In the genomic region with DNA sequence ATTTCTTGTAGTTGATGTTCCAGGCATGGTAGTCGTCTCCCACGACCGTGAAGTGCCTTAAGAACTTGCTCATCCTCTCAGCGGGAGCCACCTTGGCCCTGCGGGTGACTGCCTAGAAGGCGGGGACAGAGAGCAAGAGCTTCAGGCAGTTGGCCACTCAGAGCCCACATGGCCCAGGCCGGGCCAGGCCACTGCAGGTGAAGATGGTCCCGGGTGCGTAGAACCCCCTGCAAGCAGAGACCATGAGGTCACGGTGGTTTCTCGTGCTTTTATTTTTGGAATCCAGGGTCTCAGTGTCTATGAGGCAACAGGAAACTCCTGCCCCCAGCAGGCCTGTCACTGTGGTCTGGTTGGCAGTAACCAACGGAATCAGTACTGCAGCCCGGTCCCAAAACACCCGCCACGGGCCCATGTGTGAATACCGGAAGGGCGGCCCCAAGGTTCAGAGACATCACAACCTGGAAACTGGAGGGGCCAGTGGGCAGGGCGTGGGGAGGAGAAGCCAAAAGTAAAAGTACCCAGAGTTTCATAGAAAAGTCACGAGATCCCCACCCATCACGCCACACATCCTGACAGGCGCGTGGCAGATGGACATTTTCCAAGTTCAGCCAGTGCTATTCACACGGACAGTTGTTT, we compare ENCODE assay signal across 8 cellular contexts. TPM values are rescaled to one million over a fixed set of nuclear protein-coding genes. Genes with fewer than 3 reads are reported as not detected.
DNase-seq lines count a peak whose midpoint lies in the region; ATAC-seq, FAIRE-seq and TF ChIP-seq lines count a peak whose summit lies in the region.

No MANE protein-coding gene starts in this region.

- POLR2A ChIA-PET in K562 (lab: Yijun Ruan, JAX), result no interaction called here

- no peaks in the 10 kb centered on the region for H3K79me2 ChIP-seq in K562 (ENCODE audit: control insufficient read depth, insufficient read depth, low read length)

- in situ Hi-C loops in K562 (cut with MboI), result no loop called here

- BruUV-seq in K562 (replicated peaks; lab: Mats Ljungman, UMichigan), result no TSS peak

- WGBS in K562 (ENCODE audit: insufficient coverage, low coverage, missing lambda C conversion rate), result 17% methylated on average over 22 of the region's 23 CpGs

- FAIRE-seq in K562 (lab: Jason Lieb, UNC), result no peak

- H3K9ac ChIP-seq in K562 (ENCODE audit: insufficient read depth in 1 of 2, low read depth in 2 of 2, low read length in 2 of 2), result 0 out of 4 replicates have a peak overlapping the region, but pooled peaks of 1 of the 2 experiments have one; percentile 33

- H2AFZ ChIP-seq in K562 (ENCODE audit: low read depth, low read length), result no peak overlapping the region

- TF ChIP-seq CTCF in K562 (IDR thresholded peaks at IDR 0.05 in 2 of 3, conservative IDR thresholded peaks at IDR 0.05 in 1 of 3; ENCODE audit: insufficient read depth in 2 of 3, low read depth in 1 of 3, low read length in 3 of 3), result no peak

- no peak overlapping the region for H3K4me3 ChIP-seq in H7 (ENCODE audit: insufficient read depth, low read depth, low read length)
- no peak overlapping the region for H3K4me3 ChIP-seq in K562

- peaks cover 1% of the 10 kb centered on the region; the same call in 1 of the 2 replicates for H3K9me3 ChIP-seq in K562 (replicated peaks; ENCODE audit: control insufficient read depth, insufficient read depth, low read depth, low read length)

- no peak overlapping the region for H3K4me2 ChIP-seq in K562 (ENCODE audit: insufficient read depth, low read length)

- H3K4me1 ChIP-seq in K562 (replicated peaks in 1 of 2; ENCODE audit: control insufficient read depth in 2 of 2, insufficient read depth in 2 of 2, low read length in 2 of 2), result peaks cover 0 to 6% of the 10 kb centered on the region in 2 experiments; a peak in 1 of 5 replicates

- TF ChIP-seq POLR2A in GM18505 (IDR thresholded peaks at IDR 0.05; ENCODE audit: borderline replicate concordance, extremely low read depth, insufficient read depth, insufficient read length), result peak; percentile 44
- TF ChIP-seq POLR2A in K562 (conservative IDR thresholded peaks at IDR 0.05), result no peak

- no peaks in the 10 kb centered on the region for H3K9me1 ChIP-seq in K562 (ENCODE audit: control insufficient read depth, insufficient read depth, low read length)

- peak; percentile 52 for DNase-seq in H7
- DNase-seq in NOMO-1 treated with DMSO at 0.1 percent for 48 hours (lab: John Stamatoyannopoulos, UW; ENCODE audit: unreplicated experiment), result peak; percentile 86
- no peak for DNase-seq in K562 (ENCODE audit: extremely low read depth in 1 of 4, low spot score in 3 of 4)
- DNase-seq in stimulated activated CD8-positive, alpha-beta memory T cell treated with anti-CD3 and anti-CD28 coated beads, Interleukin-4, amount 100 ng/mL, for 1 hour (ENCODE audit: low read depth in 2 of 2, low spot score in 1 of 2), result peak; percentile 19 to 23
- DNase-seq in HPDE6-E6E7 (ENCODE audit: extremely low spot score), result no peak
- no peak for DNase-seq in NCI-H2227 (lab: John Stamatoyannopoulos, UW; ENCODE audit: unreplicated experiment)
- no peak for DNase-seq in NCI-H748 treated with DMSO at 0.1 percent for 48 hours (lab: John Stamatoyannopoulos, UW)

- ATAC-seq in GM18505 (IDR thresholded peaks at IDR 0.05; ENCODE audit: unreplicated experiment), result peak; percentile 84
- peak; percentile 32; the same call in 1 of the 3 replicates for ATAC-seq in K562

- H3K27me3 ChIP-seq in H7 (ENCODE audit: control insufficient read depth, insufficient read depth, low read length) (no peaks in the 10 kb centered on the region), K562 (ENCODE audit: control insufficient read depth in 2 of 2, insufficient read depth in 2 of 2, low read length in 2 of 2) (peaks cover 18 to 39% of the 10 kb centered on the region in 2 experiments; a peak in 4 of 5 replicates)

- TF ChIP-seq RAD21 in K562 (CRISPR knock-in tag; conservative IDR thresholded peaks at IDR 0.05 in 1 of 2, IDR thresholded peaks at IDR 0.05 in 1 of 2), result no peak

- CTCF ChIA-PET in K562 (lab: Yijun Ruan, JAX; ENCODE audit: low intra/inter-chr PET ratio), result no interaction called here

- no peaks in the 10 kb centered on the region for H4K20me1 ChIP-seq in K562 (replicated peaks; ENCODE audit: control insufficient read depth, insufficient read depth, low read length)

- intact Hi-C loops in K562 (cut with micrococcal nuclease), result no loop called here

- no peak for TF ChIP-seq EP300 in K562 (IDR thresholded peaks at IDR 0.05; ENCODE audit: low read length)

- no peak overlapping the region for H3K27ac ChIP-seq in K562 (ENCODE audit: extremely low read depth, low read depth, low read length)

- H3K36me3 ChIP-seq in H7 (replicated peaks; ENCODE audit: control insufficient read depth, insufficient read depth, low read length), result no peaks in the 10 kb centered on the region
- no peaks in the 10 kb centered on the region for H3K36me3 ChIP-seq in K562 (ENCODE audit: control insufficient read depth, insufficient read depth, low read length)

TF ChIP-seq in K562, 482 proteins besides CTCF, POLR2A, EP300 and RAD21 (continues in another document):
- TF ChIP-seq BRF1 (IDR thresholded peaks at IDR 0.05; ENCODE audit: borderline replicate concordance, extremely low read depth, insufficient read length), result no peak
- TF ChIP-seq, protein P1, sequence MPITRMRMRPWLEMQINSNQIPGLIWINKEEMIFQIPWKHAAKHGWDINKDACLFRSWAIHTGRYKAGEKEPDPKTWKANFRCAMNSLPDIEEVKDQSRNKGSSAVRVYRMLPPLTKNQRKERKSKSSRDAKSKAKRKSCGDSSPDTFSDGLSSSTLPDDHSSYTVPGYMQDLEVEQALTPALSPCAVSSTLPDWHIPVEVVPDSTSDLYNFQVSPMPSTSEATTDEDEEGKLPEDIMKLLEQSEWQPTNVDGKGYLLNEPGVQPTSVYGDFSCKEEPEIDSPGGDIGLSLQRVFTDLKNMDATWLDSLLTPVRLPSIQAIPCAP (CRISPR knock-in tag; IDR thresholded peaks at IDR 0.05; ENCODE audit: borderline replicate concordance), result no peak
- no peak for TF ChIP-seq ZNF561 (CRISPR knock-in tag; conservative IDR thresholded peaks at IDR 0.05)
- no peak for TF ChIP-seq KAT7 (CRISPR knock-in tag; IDR thresholded peaks at IDR 0.05; ENCODE audit: borderline replicate concordance)
- TF ChIP-seq, protein P2, sequence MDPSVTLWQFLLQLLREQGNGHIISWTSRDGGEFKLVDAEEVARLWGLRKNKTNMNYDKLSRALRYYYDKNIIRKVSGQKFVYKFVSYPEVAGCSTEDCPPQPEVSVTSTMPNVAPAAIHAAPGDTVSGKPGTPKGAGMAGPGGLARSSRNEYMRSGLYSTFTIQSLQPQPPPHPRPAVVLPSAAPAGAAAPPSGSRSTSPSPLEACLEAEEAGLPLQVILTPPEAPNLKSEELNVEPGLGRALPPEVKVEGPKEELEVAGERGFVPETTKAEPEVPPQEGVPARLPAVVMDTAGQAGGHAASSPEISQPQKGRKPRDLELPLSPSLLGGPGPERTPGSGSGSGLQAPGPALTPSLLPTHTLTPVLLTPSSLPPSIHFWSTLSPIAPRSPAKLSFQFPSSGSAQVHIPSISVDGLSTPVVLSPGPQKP (CRISPR knock-in tag; IDR thresholded peaks at IDR 0.05), result no peak
- no peak for TF ChIP-seq ZNF217 (CRISPR knock-in tag; IDR thresholded peaks at IDR 0.05)

RNA-seq across cellular contexts. Expression of a gene that starts 27.5 kb away (rescaled TPM):
- 5.8 and 6.9 TPM in 2 replicates for total RNA-seq in H7 (2014; rRNA removed; shearing (Covaris generic))
- total RNA-seq in K562 (2011; cell fraction: chromatin; rRNA removed; ENCODE audit: low replicate concordance), result 0.93 and 3.1 TPM in 2 replicates
- 0.92 and 1.3 TPM in 2 replicates for total RNA-seq in K562 (2011; cell fraction: nucleolus; rRNA removed)
- 1.0 and 1.2 TPM in 2 replicates for total RNA-seq in K562 (2011; cell fraction: nucleoplasm; rRNA removed)
- total RNA-seq in K562 (2014; rRNA removed), result 0.50 and 1.4 TPM in 2 replicates
- total RNA-seq in K562 (2014; rRNA removed; fragmentation: Illumina TruSeq; extraction: Trizol), result 0.61 and 0.91 TPM in 2 replicates
- 1.0 and 1.6 TPM in 2 replicates for total RNA-seq in K562 (2015; rRNA removed; fragmentation: Illumina TruSeq; extraction: Trizol)
- 0.87 and 1.4 TPM in 2 replicates for total RNA-seq in K562 (2021)
- polyA plus RNA-seq in K562 (2011; rRNA removed), result 0.25 and 4.6 TPM in 2 replicates
- polyA plus RNA-seq in K562 (2011; cell fraction: cytosol; rRNA removed), result 0.55 and 3.7 TPM in 2 replicates
- polyA plus RNA-seq in K562 (2011; cell fraction: nucleus; rRNA removed), result 0.54 and 2.5 TPM in 2 replicates
- 2.4 and 6.2 TPM in 2 replicates for polyA plus RNA-seq in K562 (2012)
- 1.4 and 1.8 TPM in 2 replicates for polyA plus RNA-seq in K562 (2014; fragmentation: Illumina TruSeq; extraction: Trizol)
- polyA plus RNA-seq in K562 (2014; fragmentation: Nextera tagmentation; extraction: Ambion mirVana), result under 1 TPM; 0.21 to 0.24 TPM
- 0.74 and 0.90 TPM in 2 replicates for polyA plus RNA-seq in K562 (2014; rRNA removed)
- 0.42 and 2.5 TPM in 2 replicates for polyA minus RNA-seq in K562 (2011; rRNA and poly(A)+ RNA removed)
- polyA minus RNA-seq in K562 (2011; cell fraction: cytosol; rRNA and poly(A)+ RNA removed), result 1.2 TPM in 1 of 2 replicates, not detected in the other
- polyA minus RNA-seq in K562 (2011; cell fraction: nucleus; rRNA and poly(A)+ RNA removed), result 0.27 and 0.89 TPM in 2 replicates

RNA-seq across cellular contexts. Expression of a gene that starts 47.5 kb away (rescaled TPM):
- total RNA-seq in H7 (2014; rRNA removed; shearing (Covaris generic)), result 6.2 and 7.8 TPM in 2 replicates
- 16.6 and 18.2 TPM in 2 replicates for total RNA-seq in K562 (2011; cell fraction: chromatin; rRNA removed; ENCODE audit: low replicate concordance)
- total RNA-seq in K562 (2011; cell fraction: nucleolus; rRNA removed), result 8.3 and 13.5 TPM in 2 replicates
- 15.0 and 27.9 TPM in 2 replicates for total RNA-seq in K562 (2011; cell fraction: nucleoplasm; rRNA removed)
- total RNA-seq in K562 (2014; rRNA removed), result 5.1 and 5.5 TPM in 2 replicates
- total RNA-seq in K562 (2014; rRNA removed; fragmentation: Illumina TruSeq; extraction: Trizol), result 3.7 and 4.7 TPM in 2 replicates
- 5.1 and 6.3 TPM in 2 replicates for total RNA-seq in K562 (2015; rRNA removed; fragmentation: Illumina TruSeq; extraction: Trizol)
- total RNA-seq in K562 (2021), result 3.8 and 4.0 TPM in 2 replicates
- 11.4 and 12.5 TPM in 2 replicates for polyA plus RNA-seq in K562 (2011; rRNA removed)
- polyA plus RNA-seq in K562 (2011; cell fraction: cytosol; rRNA removed), result 9.8 and 10.2 TPM in 2 replicates
- polyA plus RNA-seq in K562 (2011; cell fraction: nucleus; rRNA removed), result 26.2 and 26.6 TPM in 2 replicates
- polyA plus RNA-seq in K562 (2012), result 6.4 and 15.2 TPM in 2 replicates
- polyA plus RNA-seq in K562 (2014; fragmentation: Illumina TruSeq; extraction: Trizol), result 4.2 and 5.7 TPM in 2 replicates
- under 1 TPM; 0.32 to 0.98 TPM for polyA plus RNA-seq in K562 (2014; fragmentation: Nextera tagmentation; extraction: Ambion mirVana)
- 3.7 and 7.2 TPM in 2 replicates for polyA plus RNA-seq in K562 (2014; rRNA removed)
- polyA minus RNA-seq in K562 (2011; rRNA and poly(A)+ RNA removed), result 9.4 and 10.4 TPM in 2 replicates
- 2.3 and 5.8 TPM in 2 replicates for polyA minus RNA-seq in K562 (2011; cell fraction: cytosol; rRNA and poly(A)+ RNA removed)
- 10.5 and 16.1 TPM in 2 replicates for polyA minus RNA-seq in K562 (2011; cell fraction: nucleus; rRNA and poly(A)+ RNA removed)

Comparison
In these comparisons a context has a peak if more than half of its experiments do, and no peak if none do; other contexts are left out.
1. DNase-seq: peak in H7 (single experiment), NOMO-1 treated with DMSO at 0.1 percent for 48 hours (single experiment) and stimulated activated CD8-positive, alpha-beta memory T cell treated with anti-CD3 and anti-CD28 coated beads, Interleukin-4, amount 100 ng/mL, for 1 hour (2 of 2); none in K562 (0 of 4), HPDE6-E6E7 (single experiment), NCI-H2227 (single experiment) and NCI-H748 treated with DMSO at 0.1 percent for 48 hours (single experiment).